ENCODE assay signal across 18 cellular contexts in the genomic region with DNA sequence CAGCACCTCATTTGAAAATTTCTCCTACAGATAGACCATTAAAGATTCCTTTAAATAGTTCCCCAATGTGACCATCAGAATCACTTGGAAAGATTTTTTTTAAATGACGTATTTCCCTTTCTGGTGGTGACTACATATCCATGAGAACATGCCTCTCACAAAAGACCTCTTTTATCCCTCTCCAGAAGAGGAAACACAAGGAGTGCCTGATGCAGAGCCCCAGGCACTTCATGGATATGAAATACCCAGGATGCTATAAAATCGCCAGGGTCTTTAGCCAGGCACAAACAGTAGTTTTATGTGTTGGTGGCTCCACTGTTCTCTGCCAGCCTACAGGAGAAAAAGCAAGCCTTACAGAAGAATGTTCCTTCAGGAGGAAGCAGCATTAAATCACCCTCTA.
DNase-seq lines count a peak whose midpoint lies in the region; ATAC-seq and TF ChIP-seq lines count a peak whose summit lies in the region.
"Had no signal": no experiment of that assay in that cellular context is flagged by ENCODE, and none has a peak within 500 bp of the region (broad histone marks: within the 10 kb centered on the region; RNA-seq: fewer than 3 reads in every experiment).

No MANE protein-coding gene starts in this region.

- DNase-seq in HT1080 (ENCODE audit: low read depth) (peak; percentile 29), ascending aorta (ENCODE audit: low spot score in 2 of 2) (no peak), neural crest cell (ENCODE audit: low read depth, low spot score) (no peak), aorta (no peak), NOMO-1 (lab: John Stamatoyannopoulos, UW; ENCODE audit: unreplicated experiment in 2 of 2) (no peak), Right ventricle myocardium superior (no peak), HEK293T (ENCODE audit: extremely low spot score) (no peak)
- DNase-seq: ACHN; BE2C; C1 segment of cervical spinal cord; Caco-2; CD4-positive, CD25-positive, alpha-beta regulatory T cell; CD8-positive, alpha-beta memory T cell; GF-D8; KBM-7 had no signal

- H3K9me3 Mint-ChIP-seq in neural crest cell = peaks cover 5% of the 10 kb centered on the region
- H3K9me3 Mint-ChIP-seq: CD8-positive, alpha-beta memory T cell had no signal

- H3K36me3 Mint-ChIP-seq in neural crest cell (ENCODE audit: low read depth) = peaks cover 3% of the 10 kb centered on the region
- H3K36me3 Mint-ChIP-seq: CD4-positive, CD25-positive, alpha-beta regulatory T cell; CD8-positive, alpha-beta memory T cell had no signal

- H3K4me1 ChIP-seq in ascending aorta (peaks cover 0 to 6% of the 10 kb centered on the region in 2 donors), aorta (ENCODE audit: control insufficient read depth in 1 of 2, insufficient read depth in 2 of 2, low read length in 2 of 2) (peaks cover 2 to 7% of the 10 kb centered on the region in 2 donors)
- H3K4me1 ChIP-seq: BE2C, Caco-2, HAP-1 had no signal

- peak overlapping the region; percentile 48 for H3K27ac Mint-ChIP-seq in neural crest cell (ENCODE audit: unreplicated experiment)
- H3K27ac Mint-ChIP-seq: CD4-positive, CD25-positive, alpha-beta regulatory T cell; CD8-positive, alpha-beta memory T cell; IgD-negative memory B cell had no signal

- CTCF ChIA-PET in HEK293T (lab: Yijun Ruan, JAX) = no interaction called here

- H3K36me3 ChIP-seq in ascending aorta = no peaks in the 10 kb centered on the region
- H3K36me3 ChIP-seq in aorta (ENCODE audit: control insufficient read depth in 1 of 2, insufficient read depth in 2 of 2, low read length in 1 of 2) = no peaks in the 10 kb centered on the region
- H3K36me3 ChIP-seq: BE2C, HAP-1 had no signal

- WGBS in aorta, 2 donors = 85 to 88% methylated on average over 2 of the region's 2 CpGs

- no peak for ATAC-seq in aorta (ENCODE audit: low FRiP score)
- no peak for ATAC-seq in Right ventricle myocardium superior (ENCODE audit: poor library complexity)
- ATAC-seq: HepG2 had no signal

- TF ChIP-seq CTCF in ascending aorta (IDR thresholded peaks at IDR 0.05) (no peak), neural crest cell (conservative IDR thresholded peaks at IDR 0.05) (no peak)

- no peaks in the 10 kb centered on the region for H3K27me3 ChIP-seq in ascending aorta
- H3K27me3 ChIP-seq in aorta (ENCODE audit: control insufficient read depth in 1 of 2, insufficient read depth in 2 of 2, low read length in 1 of 2) = no peaks in the 10 kb centered on the region
- H3K27me3 ChIP-seq: BE2C had no signal

- no peaks in the 10 kb centered on the region for H3K27me3 Mint-ChIP-seq in neural crest cell (ENCODE audit: low read depth)

- H3K4me3 ChIP-seq in ascending aorta = no peak overlapping the region
- no peak overlapping the region for H3K4me3 ChIP-seq in aorta (ENCODE audit: low read length in 2 of 2)
- H3K4me3 ChIP-seq: HAP-1 had no signal

- no peaks in the 10 kb centered on the region for H3K9me3 ChIP-seq in ascending aorta
- no peaks in the 10 kb centered on the region for H3K9me3 ChIP-seq in aorta (ENCODE audit: control insufficient read depth, low read length)
- H3K9me3 ChIP-seq: BE2C, Caco-2, HAP-1 had no signal

- no peak overlapping the region for H3K4me3 Mint-ChIP-seq in neural crest cell
- H3K4me3 Mint-ChIP-seq: CD4-positive, CD25-positive, alpha-beta regulatory T cell; CD8-positive, alpha-beta memory T cell; IgD-negative memory B cell had no signal

- H3K27ac ChIP-seq in ascending aorta (peak overlapping the region; percentile 54 to 63), aorta (ENCODE audit: low read depth in 1 of 2, low read length in 2 of 2) (peak overlapping the region; percentile 38 to 57)

- peaks cover 11% of the 10 kb centered on the region for H3K4me1 Mint-ChIP-seq in neural crest cell
- H3K4me1 Mint-ChIP-seq: CD4-positive, CD25-positive, alpha-beta regulatory T cell; CD8-positive, alpha-beta memory T cell; IgD-negative memory B cell had no signal

- POLR2A ChIA-PET in HEK293T (lab: Yijun Ruan, JAX) = no interaction called here

- intact Hi-C loops in ascending aorta (cut with DNase I) (loop anchor here (10.0 kb wide), 4 partner anchors 253 to 643 kb away; no protein-coding TSS in a partner anchor), aorta (cut with DNase I) (loop anchor here in 1 of 2 donors (10.0 kb wide), 1 partner anchor 63 kb away; no protein-coding TSS in a partner anchor), Right ventricle myocardium superior (cut with DNase I) (no loop called here)

TF ChIP-seq in HEK293T, 16 proteins besides CTCF, POLR2A, EP300 and RAD21:
- TF ChIP-seq PKNOX1 (IDR thresholded peaks at IDR 0.05) (no peak), ZNF384 (IDR thresholded peaks at IDR 0.05) (no peak), ELF4 (IDR thresholded peaks at IDR 0.05) (no peak), L3MBTL2 (conservative IDR thresholded peaks at IDR 0.05) (no peak), HDGF (IDR thresholded peaks at IDR 0.05; ENCODE audit: borderline replicate concordance) (no peak), FOXM1 (IDR thresholded peaks at IDR 0.05; ENCODE audit: borderline replicate concordance) (no peak), TARDBP (IDR thresholded peaks at IDR 0.05) (no peak), LEF1 (IDR thresholded peaks at IDR 0.05; ENCODE audit: borderline replicate concordance) (no peak)
TF ChIP-seq in HEK293T: peak in this region for 0.
